20 cellular contexts compared by ENCODE assay signal in genomic region chr4:158787718-158788441, GRCh38. TPM values are rescaled to one million over a fixed set of nuclear protein-coding genes. Genes with fewer than 3 reads are reported as not detected.
DNase-seq lines count a peak whose midpoint lies in the region; ATAC-seq, FAIRE-seq and TF ChIP-seq lines count a peak whose summit lies in the region.
"Had no signal": no experiment of that assay in that cellular context is flagged by ENCODE, and none has a peak within 500 bp of the region (broad histone marks: within the 10 kb centered on the region; RNA-seq: fewer than 3 reads in every experiment).

No MANE protein-coding gene starts in this region.

- H3K27me3 ChIP-seq in skeletal muscle tissue (ENCODE audit: control insufficient read depth in 3 of 3, insufficient read depth in 3 of 3, low read length in 3 of 3): no peaks in the 10 kb centered on the region

- no peaks in the 10 kb centered on the region for H3K36me3 Mint-ChIP-seq in WTC11
- no peaks in the 10 kb centered on the region for H3K36me3 Mint-ChIP-seq in natural killer cell treated with Interleukin-12 subunit alpha and Interleukin-12 subunit beta and Interleukin-15 and Interleukin-18, amount 100 ng/mL, for 72 hours
- H3K36me3 Mint-ChIP-seq: memory B cell had no signal

- CTCF ChIA-PET in WTC11 (lab: Charles Lee): no interaction called here

- H3K4me1 ChIP-seq in skeletal muscle tissue (ENCODE audit: control insufficient read depth in 3 of 3, insufficient read depth in 3 of 3, low read length in 3 of 3): peaks cover 43 to 47% (median 45%) of the 10 kb centered on the region in 3 donors

- intact Hi-C loops in left ventricle myocardium superior (cut with micrococcal nuclease): no loop called here

- no peak overlapping the region for H3K9ac ChIP-seq in skeletal muscle tissue (ENCODE audit: low read depth in 1 of 3, low read length in 3 of 3)

- peak; percentile 21 for FAIRE-seq in GM19239 (lab: Jason Lieb, UNC)
- FAIRE-seq: TTC549 had no signal

- POLR2A ChIA-PET in WTC11 (lab: Charles Lee): no interaction called here

- no peak overlapping the region for H3K4me3 Mint-ChIP-seq in WTC11
- H3K4me3 Mint-ChIP-seq in natural killer cell treated with Interleukin-12 subunit alpha and Interleukin-12 subunit beta and Interleukin-15 and Interleukin-18, amount 100 ng/mL, for 72 hours: no peak overlapping the region
- H3K4me3 Mint-ChIP-seq: activated naive CD4-positive, alpha-beta T cell treated with anti-CD3 and anti-CD28 coated beads for 36 hours; memory B cell; neural crest cell had no signal

- peak overlapping the region; percentile 34; the same call in 1 of the 2 replicates for H3K27ac Mint-ChIP-seq in WTC11
- no peak overlapping the region for H3K27ac Mint-ChIP-seq in natural killer cell treated with Interleukin-12 subunit alpha and Interleukin-12 subunit beta and Interleukin-15 and Interleukin-18, amount 100 ng/mL, for 72 hours
- H3K27ac Mint-ChIP-seq: activated naive CD4-positive, alpha-beta T cell treated with anti-CD3 and anti-CD28 coated beads for 36 hours; memory B cell had no signal

- no peaks in the 10 kb centered on the region for H3K27me3 Mint-ChIP-seq in WTC11 (ENCODE audit: low read depth)
- no peaks in the 10 kb centered on the region for H3K27me3 Mint-ChIP-seq in natural killer cell treated with Interleukin-12 subunit alpha and Interleukin-12 subunit beta and Interleukin-15 and Interleukin-18, amount 100 ng/mL, for 72 hours

- no peak for TF ChIP-seq CTCF in WTC11 (IDR thresholded peaks at IDR 0.05)

- ATAC-seq in WTC11 (peak; percentile 28; the same call in 1 of the 2 replicates), left ventricle myocardium superior (peak; percentile 49), GM19324 (IDR thresholded peaks at IDR 0.05; ENCODE audit: low FRiP score, unreplicated experiment) (no peak)
- no peak for ATAC-seq in natural killer cell treated with Interleukin-12 subunit alpha and Interleukin-12 subunit beta and Interleukin-15 and Interleukin-18, amount 100 ng/mL, for 72 hours

- DNase-seq in GM19239 (ENCODE audit: insufficient read length, low spot score): no peak
- no peak for DNase-seq in WTC11 (ENCODE audit: low spot score)
- DNase-seq in left ventricle myocardium superior: no peak
- no peak for DNase-seq in SKM-1 treated with dmso at 0.1 percent for 144 hours (lab: John Stamatoyannopoulos, UW; ENCODE audit: unreplicated experiment)
- no peak for DNase-seq in natural killer cell treated with Interleukin-12 subunit alpha and Interleukin-12 subunit beta and Interleukin-15 and Interleukin-18, amount 100 ng/mL, for 72 hours (ENCODE audit: low spot score)
- no peak for DNase-seq in NCI-H2081 (lab: John Stamatoyannopoulos, UW)
- DNase-seq: activated naive CD4-positive, alpha-beta T cell treated with anti-CD3 and anti-CD28 coated beads for 36 hours; activated T-cell treated with anti-CD3 and anti-CD28 coated beads for 4 hours; MM.1S; NCI-H187 treated with DMSO at 0.1 percent for 48 hours; NCI-H510A treated with DMSO at 0.1 percent for 48 hours; PC-9; retina; stimulated activated CD4-positive, alpha-beta T cell treated with anti-CD3 and anti-CD28 coated beads, Interleukin-1b, Interleukin-23, amount 100 ng/mL, for 48 hours; substantia nigra had no signal

- no peaks in the 10 kb centered on the region for H3K9me3 Mint-ChIP-seq in WTC11
- no peaks in the 10 kb centered on the region for H3K9me3 Mint-ChIP-seq in natural killer cell treated with Interleukin-12 subunit alpha and Interleukin-12 subunit beta and Interleukin-15 and Interleukin-18, amount 100 ng/mL, for 72 hours
- H3K9me3 Mint-ChIP-seq: activated naive CD4-positive, alpha-beta T cell treated with anti-CD3 and anti-CD28 coated beads for 36 hours; memory B cell; neural crest cell had no signal

- H3K4me1 Mint-ChIP-seq in WTC11: peaks cover 35% of the 10 kb centered on the region
- peaks cover 27 to 31% of the 10 kb centered on the region in 2 donors for H3K4me1 Mint-ChIP-seq in natural killer cell treated with Interleukin-12 subunit alpha and Interleukin-12 subunit beta and Interleukin-15 and Interleukin-18, amount 100 ng/mL, for 72 hours (ENCODE audit: low read depth in 2 of 2)
- H3K4me1 Mint-ChIP-seq: memory B cell had no signal

- H3K36me3 ChIP-seq in skeletal muscle tissue (ENCODE audit: control insufficient read depth in 3 of 3, insufficient read depth in 3 of 3, low read length in 3 of 3): no peaks in the 10 kb centered on the region

- H3K27ac ChIP-seq in skeletal muscle tissue (ENCODE audit: low read depth, low read length): peak overlapping the region; percentile 60
- H3K27ac ChIP-seq: PC-9 had no signal

- H3K4me3 ChIP-seq in skeletal muscle tissue (ENCODE audit: low read length in 3 of 3): peak overlapping the region in 2 of 3 donors; percentile 15 to 18
- H3K4me3 ChIP-seq: PC-9 had no signal

- no peaks in the 10 kb centered on the region for H3K9me3 ChIP-seq in skeletal muscle tissue (ENCODE audit: control insufficient read depth in 3 of 3, low read length in 3 of 3)

TF ChIP-seq in WTC11, 78 proteins besides CTCF, POLR2A, EP300 and RAD21 (continues in another document):
- no peak for TF ChIP-seq FOXP1 (CRISPR knock-in tag; IDR thresholded peaks at IDR 0.05; ENCODE audit: borderline replicate concordance)
- TF ChIP-seq ATF2 (CRISPR knock-in tag; IDR thresholded peaks at IDR 0.05; ENCODE audit: borderline replicate concordance, low read depth): no peak
- TF ChIP-seq, protein P1, sequence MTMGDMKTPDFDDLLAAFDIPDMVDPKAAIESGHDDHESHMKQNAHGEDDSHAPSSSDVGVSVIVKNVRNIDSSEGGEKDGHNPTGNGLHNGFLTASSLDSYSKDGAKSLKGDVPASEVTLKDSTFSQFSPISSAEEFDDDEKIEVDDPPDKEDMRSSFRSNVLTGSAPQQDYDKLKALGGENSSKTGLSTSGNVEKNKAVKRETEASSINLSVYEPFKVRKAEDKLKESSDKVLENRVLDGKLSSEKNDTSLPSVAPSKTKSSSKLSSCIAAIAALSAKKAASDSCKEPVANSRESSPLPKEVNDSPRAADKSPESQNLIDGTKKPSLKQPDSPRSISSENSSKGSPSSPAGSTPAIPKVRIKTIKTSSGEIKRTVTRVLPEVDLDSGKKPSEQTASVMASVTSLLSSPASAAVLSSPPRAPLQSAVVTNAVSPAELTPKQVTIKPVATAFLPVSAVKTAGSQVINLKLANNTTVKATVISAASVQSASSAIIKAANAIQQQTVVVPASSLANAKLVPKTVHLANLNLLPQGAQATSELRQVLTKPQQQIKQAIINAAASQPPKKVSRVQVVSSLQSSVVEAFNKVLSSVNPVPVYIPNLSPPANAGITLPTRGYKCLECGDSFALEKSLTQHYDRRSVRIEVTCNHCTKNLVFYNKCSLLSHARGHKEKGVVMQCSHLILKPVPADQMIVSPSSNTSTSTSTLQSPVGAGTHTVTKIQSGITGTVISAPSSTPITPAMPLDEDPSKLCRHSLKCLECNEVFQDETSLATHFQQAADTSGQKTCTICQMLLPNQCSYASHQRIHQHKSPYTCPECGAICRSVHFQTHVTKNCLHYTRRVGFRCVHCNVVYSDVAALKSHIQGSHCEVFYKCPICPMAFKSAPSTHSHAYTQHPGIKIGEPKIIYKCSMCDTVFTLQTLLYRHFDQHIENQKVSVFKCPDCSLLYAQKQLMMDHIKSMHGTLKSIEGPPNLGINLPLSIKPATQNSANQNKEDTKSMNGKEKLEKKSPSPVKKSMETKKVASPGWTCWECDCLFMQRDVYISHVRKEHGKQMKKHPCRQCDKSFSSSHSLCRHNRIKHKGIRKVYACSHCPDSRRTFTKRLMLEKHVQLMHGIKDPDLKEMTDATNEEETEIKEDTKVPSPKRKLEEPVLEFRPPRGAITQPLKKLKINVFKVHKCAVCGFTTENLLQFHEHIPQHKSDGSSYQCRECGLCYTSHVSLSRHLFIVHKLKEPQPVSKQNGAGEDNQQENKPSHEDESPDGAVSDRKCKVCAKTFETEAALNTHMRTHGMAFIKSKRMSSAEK (CRISPR knock-in tag; IDR thresholded peaks at IDR 0.05; ENCODE audit: borderline replicate concordance): no peak
- TF ChIP-seq ZNF232 (CRISPR knock-in tag; IDR thresholded peaks at IDR 0.05): no peak
- TF ChIP-seq NFATC4 (CRISPR knock-in tag; IDR thresholded peaks at IDR 0.05): no peak
- TF ChIP-seq ZNF281 (CRISPR knock-in tag; IDR thresholded peaks at IDR 0.05): no peak
- no peak for TF ChIP-seq SMAD4 (CRISPR knock-in tag; IDR thresholded peaks at IDR 0.05)
- no peak for TF ChIP-seq NR1H2 (CRISPR knock-in tag; IDR thresholded peaks at IDR 0.05)

RNA-seq across cellular contexts. Expression of gene FNIP2, which starts 19.1 kb away (rescaled TPM):
- total RNA-seq in WTC11 (2021) (8.2 to 10.2 TPM (median 8.6 TPM) in 3 replicates), left ventricle myocardium superior (50.7 TPM), skeletal muscle tissue (21.4 TPM)
- 10 to 100 TPM; 17.5 to 35.6 TPM for total RNA-seq in natural killer cell treated with Interleukin-12 subunit alpha and Interleukin-12 subunit beta and Interleukin-15 and Interleukin-18, amount 100 ng/mL, for 72 hours

Comparison
In these comparisons a context has a peak if more than half of its experiments do, and no peak if none do; other contexts are left out.
1. ATAC-seq: peak in WTC11 (single experiment) and left ventricle myocardium superior (single experiment); none in GM19324 (single experiment) and natural killer cell treated with Interleukin-12 subunit alpha and Interleukin-12 subunit beta and Interleukin-15 and Interleukin-18, amount 100 ng/mL, for 72 hours (0 of 2).